In genomic region chr3:24850245-24850644, GRCh38 we compare ENCODE assay signal across 1 cellular context.
TF ChIP-seq lines count a peak whose summit lies in the region.

No MANE protein-coding gene starts in this region.

TF ChIP-seq in HepG2, 621 proteins besides CTCF, POLR2A, EP300 and RAD21 (continued from another document):
- TF ChIP-seq, protein P1, sequence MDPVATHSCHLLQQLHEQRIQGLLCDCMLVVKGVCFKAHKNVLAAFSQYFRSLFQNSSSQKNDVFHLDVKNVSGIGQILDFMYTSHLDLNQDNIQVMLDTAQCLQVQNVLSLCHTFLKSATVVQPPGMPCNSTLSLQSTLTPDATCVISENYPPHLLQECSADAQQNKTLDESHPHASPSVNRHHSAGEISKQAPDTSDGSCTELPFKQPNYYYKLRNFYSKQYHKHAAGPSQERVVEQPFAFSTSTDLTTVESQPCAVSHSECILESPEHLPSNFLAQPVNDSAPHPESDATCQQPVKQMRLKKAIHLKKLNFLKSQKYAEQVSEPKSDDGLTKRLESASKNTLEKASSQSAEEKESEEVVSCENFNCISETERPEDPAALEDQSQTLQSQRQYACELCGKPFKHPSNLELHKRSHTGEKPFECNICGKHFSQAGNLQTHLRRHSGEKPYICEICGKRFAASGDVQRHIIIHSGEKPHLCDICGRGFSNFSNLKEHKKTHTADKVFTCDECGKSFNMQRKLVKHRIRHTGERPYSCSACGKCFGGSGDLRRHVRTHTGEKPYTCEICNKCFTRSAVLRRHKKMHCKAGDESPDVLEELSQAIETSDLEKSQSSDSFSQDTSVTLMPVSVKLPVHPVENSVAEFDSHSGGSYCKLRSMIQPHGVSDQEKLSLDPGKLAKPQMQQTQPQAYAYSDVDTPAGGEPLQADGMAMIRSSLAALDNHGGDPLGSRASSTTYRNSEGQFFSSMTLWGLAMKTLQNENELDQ (CRISPR knock-in tag; IDR thresholded peaks at IDR 0.05; ENCODE audit: borderline replicate concordance), result no peak
- TF ChIP-seq ZGPAT (CRISPR knock-in tag; IDR thresholded peaks at IDR 0.05) (no peak), ZZZ3 (CRISPR knock-in tag; IDR thresholded peaks at IDR 0.05; ENCODE audit: borderline replicate concordance) (no peak)
